ENCODE assay signal across 8 cellular contexts in genomic region chr14:49619273-49619672, GRCh38. TPM values are rescaled to one million over a fixed set of nuclear protein-coding genes. Genes with fewer than 3 reads are reported as not detected.
DNase-seq lines count a peak whose midpoint lies in the region; ATAC-seq and TF ChIP-seq lines count a peak whose summit lies in the region.
"Not testable (repeated sequence)": the region's sequence is repeated elsewhere in the genome, so short reads cannot be mapped to it uniquely, and the experiment has no call there.

No MANE protein-coding gene starts in this region.

- 49 to 67% methylated on average over 19 of the region's 19 CpGs for WGBS in esophagus, 2 donors
- WGBS in testis, 2 donors: 52 to 71% methylated on average over 19 of the region's 19 CpGs

- peak overlapping the region; percentile 48; the same call in 1 of the 2 replicates for H3K4me2 ChIP-seq in KMS-11

- peaks cover 29 to 72% (median 48%) of the 10 kb centered on the region in 4 donors for H3K4me1 Mint-ChIP-seq in CD4-positive, CD25-positive, alpha-beta regulatory T cell

- H3K27me3 Mint-ChIP-seq in CD4-positive, CD25-positive, alpha-beta regulatory T cell: not testable (repeated sequence)

- not testable (repeated sequence) for DNase-seq in CD4-positive, CD25-positive, alpha-beta regulatory T cell; astrocyte of the cerebellum (ENCODE audit: low read depth); left lung; testis

- peaks cover 18% of the 10 kb centered on the region for H3K36me3 Mint-ChIP-seq in CD4-positive, CD25-positive, alpha-beta regulatory T cell

- TF ChIP-seq CTCF in KMS-11 (conservative IDR thresholded peaks at IDR 0.05; ENCODE audit: low read depth, low read length); VCaP (conservative IDR thresholded peaks at IDR 0.05); astrocyte of the cerebellum (IDR thresholded peaks at IDR 0.05; ENCODE audit: low read depth, low read length, missing control alignments); left lung (IDR thresholded peaks at IDR 0.05); neutrophil (IDR thresholded peaks at IDR 0.05); testis (IDR thresholded peaks at IDR 0.05): not testable (repeated sequence)

- H2AFZ ChIP-seq in KMS-11 (ENCODE audit: low read depth): not testable (repeated sequence)

- peaks cover 50% of the 10 kb centered on the region for H3K4me1 ChIP-seq in CD4-positive, CD25-positive, alpha-beta regulatory T cell (ENCODE audit: control insufficient read depth, insufficient read depth, low read length, poor library complexity, severe bottlenecking)
- H3K4me1 ChIP-seq in KMS-11 (ENCODE audit: low read depth, poor library complexity, severe bottlenecking) (peaks cover 20% of the 10 kb centered on the region), left lung (peaks cover 27 to 54% of the 10 kb centered on the region in 2 donors), neutrophil (ENCODE audit: control insufficient read depth in 1 of 2, insufficient read depth in 1 of 2, low read depth in 1 of 2, low read length in 1 of 2) (peaks cover 38 to 39% of the 10 kb centered on the region in 2 experiments), testis (peaks cover 21% of the 10 kb centered on the region)
- not testable (repeated sequence) for H3K4me1 ChIP-seq in esophagus (ENCODE audit: control insufficient read depth in 2 of 2, insufficient read depth in 2 of 2, low read length in 1 of 2)

- H3K79me2 ChIP-seq in KMS-11 (ENCODE audit: insufficient read depth, low read depth): peaks cover 73% of the 10 kb centered on the region

- H3K9me3 ChIP-seq in CD4-positive, CD25-positive, alpha-beta regulatory T cell (ENCODE audit: control insufficient read depth in 2 of 2, low read length in 2 of 2); esophagus (ENCODE audit: control insufficient read depth in 2 of 2, insufficient read depth in 1 of 2, low read depth in 1 of 2, low read length in 1 of 2); left lung; neutrophil; testis: not testable (repeated sequence)

- peak overlapping the region; percentile 31 to 99 (median 32) for H3K27ac Mint-ChIP-seq in CD4-positive, CD25-positive, alpha-beta regulatory T cell

- H3K27me3 ChIP-seq in CD4-positive, CD25-positive, alpha-beta regulatory T cell (ENCODE audit: control insufficient read depth, insufficient read depth, low read length); KMS-11 (ENCODE audit: insufficient read depth, low read depth); esophagus (ENCODE audit: control insufficient read depth in 1 of 2, insufficient read depth in 2 of 2, low read length in 2 of 2); left lung; neutrophil; testis: not testable (repeated sequence)

- peaks cover 16% of the 10 kb centered on the region for H3K36me3 ChIP-seq in CD4-positive, CD25-positive, alpha-beta regulatory T cell (ENCODE audit: control insufficient read depth, insufficient read depth, low read length)
- not testable (repeated sequence) for H3K36me3 ChIP-seq in KMS-11 (ENCODE audit: insufficient read depth); esophagus (ENCODE audit: control insufficient read depth in 2 of 2, insufficient read depth in 2 of 2, low read length in 1 of 2); testis (ENCODE audit: low read depth, missing control alignments)
- H3K36me3 ChIP-seq in left lung (peaks cover 0 to 31% of the 10 kb centered on the region in 2 donors), neutrophil (peaks cover 24% of the 10 kb centered on the region)

- H3K9me3 Mint-ChIP-seq in CD4-positive, CD25-positive, alpha-beta regulatory T cell: not testable (repeated sequence)

- not testable (repeated sequence) for H4K20me1 ChIP-seq in KMS-11 (ENCODE audit: insufficient read depth)

- ATAC-seq in CD4-positive, CD25-positive, alpha-beta regulatory T cell (ENCODE audit: low read depth in 2 of 2); left lung: not testable (repeated sequence)

- H3K27ac ChIP-seq in CD4-positive, CD25-positive, alpha-beta regulatory T cell (ENCODE audit: insufficient read depth, low read length, poor library complexity, severe bottlenecking): peak overlapping the region; percentile 99
- H3K27ac ChIP-seq in KMS-11 (peak overlapping the region; percentile 99; the same call in 1 of the 2 replicates), VCaP (peak overlapping the region; percentile 94), left lung (peak overlapping the region in 1 of 2 donors; percentile 98), neutrophil (peak overlapping the region; percentile 95)
- H3K27ac ChIP-seq in esophagus (ENCODE audit: low read depth in 2 of 2, low read length in 1 of 2); testis: not testable (repeated sequence)

- peak overlapping the region; percentile 93 for H3K4me3 ChIP-seq in CD4-positive, CD25-positive, alpha-beta regulatory T cell (ENCODE audit: low read depth, low read length)
- not testable (repeated sequence) for H3K4me3 ChIP-seq in KMS-11 (IDR thresholded peaks at IDR 0.05; ENCODE audit: insufficient read depth, low read depth, low read length)
- H3K4me3 ChIP-seq in astrocyte of the cerebellum (ENCODE audit: low read depth, low read length) (peak overlapping the region; percentile 80), esophagus (ENCODE audit: low read depth in 1 of 2, low read length in 2 of 2) (peak overlapping the region; percentile 84 to 94), left lung (peak overlapping the region; percentile 95 to 99), neutrophil (ENCODE audit: low read depth in 1 of 2, low read length in 1 of 2) (peak overlapping the region; percentile 87 to 89), testis (peak overlapping the region; percentile 92 to 93)

- peak overlapping the region; percentile 99 to 100 (median 99) for H3K4me3 Mint-ChIP-seq in CD4-positive, CD25-positive, alpha-beta regulatory T cell

- intact Hi-C loops in left lung (cut with DNase I); testis (cut with DNase I; ENCODE audit: low total_unique reads): not testable (repeated sequence)

- not testable (repeated sequence) for TF ChIP-seq POLR2A in testis (IDR thresholded peaks at IDR 0.05)

- peak overlapping the region; percentile 97 for H3K9ac ChIP-seq in KMS-11

- in situ Hi-C loops in astrocyte of the cerebellum (cut with HindIII; ENCODE audit: low sequenced_read_pairs): not testable (repeated sequence)

RNA-seq across cellular contexts. Expression of gene RPL36AL, which starts 1.2 kb away (rescaled TPM):
- total RNA-seq in CD4-positive, CD25-positive, alpha-beta regulatory T cell: 240 TPM
- 100 to 1,000 TPM; 632 to 774 (median 735) TPM for polyA plus RNA-seq in CD4-positive, CD25-positive, alpha-beta regulatory T cell
- polyA plus RNA-seq in esophagus (100 to 1,000 TPM; 405 to 519 TPM), testis (ENCODE audit: insufficient read depth, low read depth, low replicate concordance) (193 TPM)
- total RNA-seq in left lung (100 to 1,000 TPM; 111 to 137 TPM), testis (100 to 1,000 TPM; 102 to 114 TPM)

RNA-seq across cellular contexts. Expression of gene MGAT2, which starts 1.3 kb away (rescaled TPM):
- 32.0 TPM for total RNA-seq in CD4-positive, CD25-positive, alpha-beta regulatory T cell
- polyA plus RNA-seq in CD4-positive, CD25-positive, alpha-beta regulatory T cell: 10 to 100 TPM; 34.6 to 43.7 (median 36.4) TPM
- 10 to 100 TPM in 1 of 2 donors, 1 to 10 TPM in 1; 9.2 to 10.8 TPM for polyA plus RNA-seq in esophagus
- total RNA-seq in left lung: 10 to 100 TPM; 35.3 to 47.2 TPM
- 10 to 100 TPM; 88.8 to 89.1 TPM for total RNA-seq in testis
- polyA plus RNA-seq in testis (ENCODE audit: insufficient read depth, low read depth, low replicate concordance): 58.3 TPM

RNA-seq across cellular contexts. Expression of gene DNAAF2, which starts 15.8 kb away (rescaled TPM):
- total RNA-seq in CD4-positive, CD25-positive, alpha-beta regulatory T cell: 9.5 TPM
- 10 to 100 TPM; 17.6 to 24.6 (median 19.5) TPM for polyA plus RNA-seq in CD4-positive, CD25-positive, alpha-beta regulatory T cell
- polyA plus RNA-seq in esophagus (1 to 10 TPM; 2.3 to 5.2 TPM), testis (ENCODE audit: insufficient read depth, low read depth, low replicate concordance) (12.7 TPM)
- total RNA-seq in left lung (1 to 10 TPM; 5.4 to 6.8 TPM), testis (10 to 100 TPM; 15.3 to 18.2 TPM)

RNA-seq across cellular contexts. Expression of gene LRR1, which starts 20.5 kb away (rescaled TPM):
- total RNA-seq in CD4-positive, CD25-positive, alpha-beta regulatory T cell: 11.2 TPM
- 10 to 100 TPM; 13.9 to 26.7 (median 20.3) TPM for polyA plus RNA-seq in CD4-positive, CD25-positive, alpha-beta regulatory T cell
- 1 to 10 TPM; 4.3 to 9.0 TPM for polyA plus RNA-seq in esophagus
- 10 to 100 TPM; 10.1 to 14.6 TPM for total RNA-seq in left lung
- 10 to 100 TPM; 23.8 to 35.8 TPM for total RNA-seq in testis
- polyA plus RNA-seq in testis (ENCODE audit: insufficient read depth, low read depth, low replicate concordance): 85.7 TPM

RNA-seq across cellular contexts. Expression of gene RPS29, which starts 33.1 kb away (rescaled TPM):
- 2,952 TPM for total RNA-seq in CD4-positive, CD25-positive, alpha-beta regulatory T cell
- polyA plus RNA-seq in CD4-positive, CD25-positive, alpha-beta regulatory T cell: over 10,000 TPM in 2 of 4 donors, 1,000 to 10,000 TPM in 2; 7,004 to 11,285 (median 9,263) TPM
- polyA plus RNA-seq in esophagus (1,000 to 10,000 TPM in 1 of 2 donors, 100 to 1,000 TPM in 1; 861 to 2,600 TPM), testis (ENCODE audit: insufficient read depth, low read depth, low replicate concordance) (1,765 TPM)
- total RNA-seq in left lung (1,000 to 10,000 TPM; 1,178 to 1,228 TPM), testis (1,000 to 10,000 TPM; 2,556 to 3,974 TPM)
